ENCODE assay signal across 8 cellular contexts in genomic region chr1:192807221-192807967, GRCh38. TPM values are rescaled to one million over a fixed set of nuclear protein-coding genes. Genes with fewer than 3 reads are reported as not detected.
DNase-seq lines count a peak whose midpoint lies in the region; ATAC-seq, FAIRE-seq and TF ChIP-seq lines count a peak whose summit lies in the region.

No MANE protein-coding gene starts in this region.

- peak; percentile 20 for TF ChIP-seq CTCF in fibroblast of pulmonary artery (IDR thresholded peaks at IDR 0.05; ENCODE audit: low read length, missing control alignments)

- intact Hi-C loops in sciatic nerve (cut with DNase I), result no loop called here

- ATAC-seq in GM19328 (IDR thresholded peaks at IDR 0.05; ENCODE audit: unreplicated experiment) (peak; percentile 28), HG03354 (IDR thresholded peaks at IDR 0.05; ENCODE audit: poor library complexity, severe bottlenecking, unreplicated experiment) (peak; percentile 42), sciatic nerve (no peak)

- DNase-seq in ELR (ENCODE audit: low read depth) (peak; percentile 40), fibroblast of pulmonary artery (ENCODE audit: low read depth) (peak; percentile 61), sciatic nerve (ENCODE audit: low spot score) (no peak), NCI-H2029 treated with DMSO at 0.1 percent for 48 hours (lab: John Stamatoyannopoulos, UW) (no peak)

- H3K4me3 ChIP-seq in fibroblast of pulmonary artery (replicated peaks; ENCODE audit: low read depth, low read length) (peak overlapping the region; percentile 93), skin epidermis (peak overlapping the region in 6 of 7 experiments; percentile 3 to 77 (median 61))

- peak overlapping the region in 19 of 21 experiments; percentile 37 to 94 (median 85) for H3K27ac ChIP-seq in skin epidermis

- FAIRE-seq in TTC549 (lab: Jason Lieb, UNC), result peak; percentile 31

RNA-seq across cellular contexts. Expression of gene RGS2, which starts 1.4 kb away (rescaled TPM):
- total RNA-seq in sciatic nerve, result 42.5 TPM

Comparison
In these comparisons a context has a peak if more than half of its experiments do, and no peak if none do; other contexts are left out.
1. DNase-seq: peak in ELR (single experiment) and fibroblast of pulmonary artery (single experiment); none in sciatic nerve (single experiment) and NCI-H2029 treated with DMSO at 0.1 percent for 48 hours (single experiment).